ENCODE assay signal across 12 cellular contexts in genomic region chr1:19433610-19433999, GRCh38. TPM values are rescaled to one million over a fixed set of nuclear protein-coding genes. Genes with fewer than 3 reads are reported as not detected.
A peak's percentile ranks its signal among the peaks of the same experiment; 100 is the strongest.
DNase-seq lines count a peak whose midpoint lies in the region; ATAC-seq and TF ChIP-seq lines count a peak whose summit lies in the region.
"Had no signal": no experiment of that assay in that cellular context is flagged by ENCODE, and none has a peak within 500 bp of the region (broad histone marks: within the 10 kb centered on the region; RNA-seq: fewer than 3 reads in every experiment).

No MANE protein-coding gene starts in this region.

- ATAC-seq in activated naive CD8-positive, alpha-beta T cell treated with anti-CD3 and anti-CD28 coated beads, Interleukin-2, amount 50 U/mL, for 24 hours, result no peak
- no peak for ATAC-seq in GM21526 (IDR thresholded peaks at IDR 0.05; ENCODE audit: low FRiP score, unreplicated experiment)
- ATAC-seq: K562 had no signal

- peak overlapping the region; percentile 89 for H3K27ac ChIP-seq in suprapubic skin
- H3K27ac ChIP-seq: epithelial cell of prostate had no signal

- no peaks in the 10 kb centered on the region for H3K27me3 ChIP-seq in suprapubic skin

- H3K9me3 ChIP-seq in suprapubic skin, result no peaks in the 10 kb centered on the region

- no peaks in the 10 kb centered on the region for H3K9me3 Mint-ChIP-seq in activated naive CD8-positive, alpha-beta T cell treated with anti-CD3 and anti-CD28 coated beads, Interleukin-2, amount 50 U/mL, for 24 hours
- no peaks in the 10 kb centered on the region for H3K9me3 Mint-ChIP-seq in mesothelial cell of epicardium

- peaks cover 83% of the 10 kb centered on the region for H3K4me1 ChIP-seq in suprapubic skin

- TF ChIP-seq CTCF in mesothelial cell of epicardium (IDR thresholded peaks at IDR 0.05; ENCODE audit: unreplicated experiment), result no peak
- no peak for TF ChIP-seq CTCF in suprapubic skin (IDR thresholded peaks at IDR 0.05)
- no peak for TF ChIP-seq CTCF in GM10266 (IDR thresholded peaks at IDR 0.05; ENCODE audit: control insufficient read depth, insufficient read depth, low read depth, missing control alignments)

- no peak for TF ChIP-seq POLR2A in suprapubic skin (IDR thresholded peaks at IDR 0.05)

- peak overlapping the region; percentile 71 for H3K27ac Mint-ChIP-seq in activated naive CD8-positive, alpha-beta T cell treated with anti-CD3 and anti-CD28 coated beads, Interleukin-2, amount 50 U/mL, for 24 hours
- H3K27ac Mint-ChIP-seq in mesothelial cell of epicardium, result peak overlapping the region; percentile 57

- no peak for TF ChIP-seq EP300 in suprapubic skin (IDR thresholded peaks at IDR 0.05)

- 51% methylated on average over 3 of the region's 3 CpGs for WGBS in suprapubic skin

- H3K4me1 Mint-ChIP-seq in activated naive CD8-positive, alpha-beta T cell treated with anti-CD3 and anti-CD28 coated beads, Interleukin-2, amount 50 U/mL, for 24 hours, result peaks cover 87% of the 10 kb centered on the region
- peaks cover 70% of the 10 kb centered on the region for H3K4me1 Mint-ChIP-seq in mesothelial cell of epicardium

- H3K36me3 ChIP-seq in suprapubic skin, result no peaks in the 10 kb centered on the region

- H3K36me3 Mint-ChIP-seq in activated naive CD8-positive, alpha-beta T cell treated with anti-CD3 and anti-CD28 coated beads, Interleukin-2, amount 50 U/mL, for 24 hours (ENCODE audit: low read depth), result peaks cover 45% of the 10 kb centered on the region
- H3K36me3 Mint-ChIP-seq in mesothelial cell of epicardium, result no peaks in the 10 kb centered on the region

- DNase-seq in LHCN-M2 (ENCODE audit: low read depth), result peak; percentile 37
- no peak for DNase-seq in activated naive CD8-positive, alpha-beta T cell treated with anti-CD3 and anti-CD28 coated beads, Interleukin-2, amount 50 U/mL, for 24 hours
- no peak for DNase-seq in mesothelial cell of epicardium (ENCODE audit: low spot score in 2 of 2, unreplicated experiment in 2 of 2)
- no peak for DNase-seq in suprapubic skin (ENCODE audit: low spot score in 2 of 2)
- no peak for DNase-seq in NCI-H82 treated with DMSO at 0.1 percent for 48 hours (lab: John Stamatoyannopoulos, UW; ENCODE audit: unreplicated experiment)
- no peak for DNase-seq in GM10266 (ENCODE audit: extremely low spot score)
- DNase-seq: DMS53, NCI-H2029 treated with DMSO at 0.1 percent for 48 hours, OCI-M1 had no signal

- no peaks in the 10 kb centered on the region for H3K27me3 Mint-ChIP-seq in activated naive CD8-positive, alpha-beta T cell treated with anti-CD3 and anti-CD28 coated beads, Interleukin-2, amount 50 U/mL, for 24 hours
- no peaks in the 10 kb centered on the region for H3K27me3 Mint-ChIP-seq in mesothelial cell of epicardium (ENCODE audit: low read depth)

- H3K4me3 Mint-ChIP-seq in activated naive CD8-positive, alpha-beta T cell treated with anti-CD3 and anti-CD28 coated beads, Interleukin-2, amount 50 U/mL, for 24 hours, result no peak overlapping the region
- H3K4me3 Mint-ChIP-seq in mesothelial cell of epicardium, result no peak overlapping the region

- no peak overlapping the region for H3K4me3 ChIP-seq in suprapubic skin
- H3K4me3 ChIP-seq: K562 had no signal

RNA-seq across cellular contexts. Expression of gene CAPZB, which starts 51.7 kb away (rescaled TPM):
- total RNA-seq in LHCN-M2 (2014; rRNA removed) (97.1 and 134 TPM in 2 replicates), mesothelial cell of epicardium (192 to 209 TPM (median 204 TPM) in 3 replicates), suprapubic skin (100 to 1,000 TPM; 101 to 130 (median 126) TPM)
- 454 TPM for polyA plus RNA-seq in LHCN-M2 (2012)
